Comparison of ENCODE assay signal across 8 cellular contexts in genomic region chr9:3528466-3528865, GRCh38. TPM values are rescaled to one million over a fixed set of nuclear protein-coding genes. Genes with fewer than 3 reads are reported as not detected.
DNase-seq lines count a peak whose midpoint lies in the region; ATAC-seq and TF ChIP-seq lines count a peak whose summit lies in the region.

No MANE protein-coding gene starts in this region.

- ATAC-seq in GM19043 (IDR thresholded peaks at IDR 0.05; ENCODE audit: low read depth, unreplicated experiment) (peak; percentile 13), Panc1 (no peak)

- no peaks in the 10 kb centered on the region; the same call in 1 of the 2 replicates for H3K36me3 ChIP-seq in Panc1 (ENCODE audit: control insufficient read depth, insufficient read depth, low read length)

- CTCF ChIA-PET in Panc1 (lab: Charles Lee): no interaction called here

- no peaks in the 10 kb centered on the region for H3K9me3 ChIP-seq in Panc1 (ENCODE audit: control insufficient read depth, insufficient read depth, low read depth, low read length)

- H3K4me1 ChIP-seq in Panc1 (ENCODE audit: control insufficient read depth, insufficient read depth, low read length): no peaks in the 10 kb centered on the region

- H3K4me3 ChIP-seq in Panc1 (ENCODE audit: low read depth in 2 of 2, low read length in 2 of 2): no peak overlapping the region

- in situ Hi-C loops in Panc1 (cut with HindIII; ENCODE audit: low pct_unique_long_range_greater_than_20kb, low sequenced_read_pairs): no loop called here

- DNase-seq in Panc1 (ENCODE audit: low read depth, low spot score) (no peak), GM19240 (ENCODE audit: insufficient read length, low spot score) (no peak), anterior cingulate cortex (lab: John Stamatoyannopoulos, UW) (no peak), DMS114 treated with DMSO at 0.1 percent for 48 hours (lab: John Stamatoyannopoulos, UW; ENCODE audit: unreplicated experiment) (no peak), occipital lobe (lab: John Stamatoyannopoulos, UW) (no peak)
- DNase-seq in activated effector memory CD4-positive, alpha-beta T cell treated with anti-CD3 and anti-CD28 coated beads, Interleukin-2, amount 50 U/mL, for 16 hours: peak; percentile 85
- peak; percentile 35 to 44 for DNase-seq in stimulated activated CD4-positive, alpha-beta T cell treated with anti-CD3 and anti-CD28 coated beads, Interleukin-12 subunit alpha, Interleukin-12 subunit beta, amount 100 ng/mL, for 24 hours (ENCODE audit: low read depth in 2 of 2)

- H3K27ac ChIP-seq in Panc1 (ENCODE audit: low read length): no peak overlapping the region

- TF ChIP-seq CTCF in Panc1 (IDR thresholded peaks at IDR 0.05): no peak

- TSS peak; percentile 57 for BruUV-seq in Panc1 (replicated peaks; lab: Mats Ljungman, UMichigan)

- POLR2A ChIA-PET in Panc1 (lab: Charles Lee): no interaction called here

- H3K27me3 ChIP-seq in Panc1 (ENCODE audit: control insufficient read depth, insufficient read depth, low read length): no peaks in the 10 kb centered on the region

- intact Hi-C loops in Panc1 (cut with micrococcal nuclease; ENCODE audit: unreplicated experiment): no loop called here

RNA-seq across cellular contexts. Expression of gene RFX3, which starts 2.7 kb away (rescaled TPM):
- total RNA-seq in Panc1 (2021; ENCODE audit: unreplicated experiment) (5.7 TPM), occipital lobe (71.4 TPM)
- polyA plus RNA-seq in Panc1 (2012; ENCODE audit: insufficient read length): 2.2 TPM

Comparison
In these comparisons a context has a peak if more than half of its experiments do, and no peak if none do; other contexts are left out.
1. DNase-seq: peak in activated effector memory CD4-positive, alpha-beta T cell treated with anti-CD3 and anti-CD28 coated beads, Interleukin-2, amount 50 U/mL, for 16 hours (single experiment) and stimulated activated CD4-positive, alpha-beta T cell treated with anti-CD3 and anti-CD28 coated beads, Interleukin-12 subunit alpha, Interleukin-12 subunit beta, amount 100 ng/mL, for 24 hours (2 of 2); none in Panc1 (single experiment), GM19240 (single experiment), anterior cingulate cortex (0 of 58), DMS114 treated with DMSO at 0.1 percent for 48 hours (single experiment) and occipital lobe (single experiment).
2. RNA of gene RFX3, which starts 2.7 kb away (total RNA-seq): 71.4 TPM in occipital lobe (single experiment); 5.7 TPM in Panc1 (single experiment); every median in the first group is over 10 times any median in the second.